Comparison of ENCODE assay signal across 19 cellular contexts in the genomic region with DNA sequence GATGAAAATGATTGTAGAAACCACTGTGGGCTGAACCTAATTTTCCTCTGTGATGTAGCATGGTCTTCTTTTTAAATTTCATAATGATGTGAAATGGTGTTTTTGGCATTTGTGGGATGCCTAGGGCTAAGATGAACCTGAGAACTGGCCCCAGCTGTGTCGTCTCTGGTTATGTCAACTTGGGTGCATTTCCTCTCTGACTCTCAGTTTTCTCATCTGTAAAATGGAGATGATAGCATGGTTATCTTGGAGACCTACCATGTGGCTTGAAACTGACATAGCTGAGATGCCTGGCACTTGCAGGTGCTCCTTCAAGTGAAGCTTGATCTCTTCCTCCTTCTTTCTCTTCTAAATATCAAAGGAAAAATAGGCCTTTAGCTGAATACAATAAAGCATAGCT.
"Had no signal": no experiment of that assay in that cellular context is flagged by ENCODE, and none has a peak within 500 bp of the region (broad histone marks: within the 10 kb centered on the region; RNA-seq: fewer than 3 reads in every experiment).

No MANE protein-coding gene starts in this region.

- H3K27ac ChIP-seq: brain microvascular endothelial cell, coronary artery, left lung, tibial artery had no signal

- DNase-seq: activated CD4-positive, alpha-beta T cell treated with anti-CD3 and anti-CD28 coated beads, Interleukin-2, amount 10 ng/mL, durations not matched to agents 24 days and 14 days; activated CD8-positive, alpha-beta T cell treated with anti-CD3 and anti-CD28 coated beads for 36 hours; activated naive CD4-positive, alpha-beta T cell treated with anti-CD3 and anti-CD28 coated beads, Interleukin-2, amount 10 ng/mL, durations not matched to agents 7 days and 5 days; activated naive CD8-positive, alpha-beta T cell treated with anti-CD3 and anti-CD28 coated beads, Interleukin-2, amount 50 U/mL, for 24 hours; activated T-cell treated with anti-CD3 and anti-CD28 coated beads, Interleukin-2, amount 50 U/mL, for 24 hours; anterior cingulate cortex; brain microvascular endothelial cell; erythroblast; foreskin melanocyte; kidney; left lung; naive B cell; stimulated activated naive CD8-positive, alpha-beta T cell treated with anti-CD3 and anti-CD28 coated beads, Interleukin-15, Interleukin-2, amounts not matched to agents 100 U/mL and 50 U/mL, for 24 hours; substantia nigra; T-helper 9 cell; tibial artery had no signal

- H3K36me3 ChIP-seq: brain microvascular endothelial cell, left lung, tibial artery had no signal

- FAIRE-seq: endometrium, kidney, urothelium cell line had no signal

- H3K4me1 ChIP-seq: left lung, tibial artery had no signal

- ATAC-seq: activated CD8-positive, alpha-beta T cell treated with anti-CD3 and anti-CD28 coated beads for 36 hours; activated naive CD8-positive, alpha-beta T cell treated with anti-CD3 and anti-CD28 coated beads, Interleukin-2, amount 50 U/mL, for 24 hours; left lung; stimulated activated naive CD8-positive, alpha-beta T cell treated with anti-CD3 and anti-CD28 coated beads, Interleukin-15, Interleukin-2, amounts not matched to agents 100 U/mL and 50 U/mL, for 24 hours had no signal

- H3K9me3 ChIP-seq: left lung, tibial artery had no signal

- H3K27me3 ChIP-seq: brain microvascular endothelial cell, tibial artery had no signal

- H3K4me3 ChIP-seq: coronary artery, left lung, tibial artery had no signal
